In genomic region chr6:166466178-166467122, GRCh38 we compare ENCODE assay signal across 14 cellular contexts.
DNase-seq lines count a peak whose midpoint lies in the region; ATAC-seq and TF ChIP-seq lines count a peak whose summit lies in the region.
"Had no signal": no experiment of that assay in that cellular context is flagged by ENCODE, and none has a peak within 500 bp of the region (broad histone marks: within the 10 kb centered on the region; RNA-seq: fewer than 3 reads in every experiment).

No MANE protein-coding gene starts in this region.

- ATAC-seq in thoracic aorta (ENCODE audit: insufficient number of reproducible peaks, low FRiP score, low read depth) (peak; percentile 85), GM19397 (IDR thresholded peaks at IDR 0.05; ENCODE audit: unreplicated experiment) (no peak)

- peaks cover 0 to 24% of the 10 kb centered on the region in 2 donors for H3K4me1 ChIP-seq in thoracic aorta (ENCODE audit: control insufficient read depth in 1 of 2, low read depth in 2 of 2)

- DNase-seq in activated T-cell treated with anti-CD3 and anti-CD28 coated beads, Interleukin-2, amount 50 U/mL, for 24 hours = no peak
- no peak for DNase-seq in activated T-cell treated with anti-CD3 and anti-CD28 coated beads for 4 hours
- peak; percentile 92 for DNase-seq in amniotic epithelial cell (ENCODE audit: low read depth)
- DNase-seq in hepatic stellate cell (ENCODE audit: low spot score) = peak; percentile 87
- no peak for DNase-seq in thoracic aorta (ENCODE audit: low spot score)
- DNase-seq in NCI-H345 treated with DMSO at 0.1 percent for 48 hours (lab: John Stamatoyannopoulos, UW; ENCODE audit: unreplicated experiment) = no peak
- no peak for DNase-seq in HuH-7 (ENCODE audit: low spot score)
- DNase-seq: activated CD4-positive, alpha-beta T cell treated with anti-CD3 and anti-CD28 coated beads, Interleukin-2, amount 10 ng/mL, durations not matched to agents 24 days and 14 days; effector memory CD4-positive, alpha-beta T cell; NCI-H446 treated with DMSO at 0.1 percent for 48 hours; stimulated activated CD8-positive, alpha-beta memory T cell treated with anti-CD3 and anti-CD28 coated beads, Interleukin-4, amount 100 ng/mL, for 48 hours had no signal

- no peaks in the 10 kb centered on the region for H3K36me3 ChIP-seq in thoracic aorta

- H3K27ac Mint-ChIP-seq in activated T-cell treated with anti-CD3 and anti-CD28 coated beads, Interleukin-2, amount 50 U/mL, for 24 hours = peak overlapping the region; percentile 42
- H3K27ac Mint-ChIP-seq: activated CD4-positive, alpha-beta T cell treated with anti-CD3 and anti-CD28 coated beads, Interleukin-2, amount 10 ng/mL, durations not matched to agents 24 days and 14 days; B cell had no signal

- no peaks in the 10 kb centered on the region for H3K9me3 ChIP-seq in thoracic aorta

- peak overlapping the region; percentile 24 to 63 for H3K27ac ChIP-seq in thoracic aorta

- H3K4me1 Mint-ChIP-seq in activated T-cell treated with anti-CD3 and anti-CD28 coated beads, Interleukin-2, amount 50 U/mL, for 24 hours (ENCODE audit: low read depth) = no peaks in the 10 kb centered on the region
- H3K4me1 Mint-ChIP-seq: activated CD4-positive, alpha-beta T cell treated with anti-CD3 and anti-CD28 coated beads, Interleukin-2, amount 10 ng/mL, durations not matched to agents 24 days and 14 days; neural crest cell had no signal

- H3K4me3 Mint-ChIP-seq in activated T-cell treated with anti-CD3 and anti-CD28 coated beads, Interleukin-2, amount 50 U/mL, for 24 hours = no peak overlapping the region
- H3K4me3 Mint-ChIP-seq: activated CD4-positive, alpha-beta T cell treated with anti-CD3 and anti-CD28 coated beads, Interleukin-2, amount 10 ng/mL, durations not matched to agents 24 days and 14 days; B cell; neural crest cell had no signal

- H3K27me3 Mint-ChIP-seq in activated T-cell treated with anti-CD3 and anti-CD28 coated beads, Interleukin-2, amount 50 U/mL, for 24 hours = no peaks in the 10 kb centered on the region
- H3K27me3 Mint-ChIP-seq: activated CD4-positive, alpha-beta T cell treated with anti-CD3 and anti-CD28 coated beads, Interleukin-2, amount 10 ng/mL, durations not matched to agents 24 days and 14 days had no signal

- H3K36me3 Mint-ChIP-seq in activated T-cell treated with anti-CD3 and anti-CD28 coated beads, Interleukin-2, amount 50 U/mL, for 24 hours (ENCODE audit: low read depth) = no peaks in the 10 kb centered on the region

- H3K9me3 Mint-ChIP-seq in activated T-cell treated with anti-CD3 and anti-CD28 coated beads, Interleukin-2, amount 50 U/mL, for 24 hours = no peaks in the 10 kb centered on the region
- H3K9me3 Mint-ChIP-seq: activated CD4-positive, alpha-beta T cell treated with anti-CD3 and anti-CD28 coated beads, Interleukin-2, amount 10 ng/mL, durations not matched to agents 24 days and 14 days; neural crest cell had no signal

- no peak for TF ChIP-seq CTCF in thoracic aorta (IDR thresholded peaks at IDR 0.05)

- peak overlapping the region; percentile 48 for H3K4me3 ChIP-seq in thoracic aorta

- no peaks in the 10 kb centered on the region for H3K27me3 ChIP-seq in thoracic aorta (replicated peaks; ENCODE audit: insufficient read depth)

Comparison
In these comparisons a context has a peak if more than half of its experiments do, and no peak if none do; other contexts are left out.
1. DNase-seq: peak in amniotic epithelial cell (single experiment) and hepatic stellate cell (single experiment); none in activated T-cell treated with anti-CD3 and anti-CD28 coated beads, Interleukin-2, amount 50 U/mL, for 24 hours (single experiment), activated T-cell treated with anti-CD3 and anti-CD28 coated beads for 4 hours (single experiment), thoracic aorta (single experiment), NCI-H345 treated with DMSO at 0.1 percent for 48 hours (single experiment) and HuH-7 (single experiment).